ENCODE assay signal across 16 cellular contexts in the genomic region with DNA sequence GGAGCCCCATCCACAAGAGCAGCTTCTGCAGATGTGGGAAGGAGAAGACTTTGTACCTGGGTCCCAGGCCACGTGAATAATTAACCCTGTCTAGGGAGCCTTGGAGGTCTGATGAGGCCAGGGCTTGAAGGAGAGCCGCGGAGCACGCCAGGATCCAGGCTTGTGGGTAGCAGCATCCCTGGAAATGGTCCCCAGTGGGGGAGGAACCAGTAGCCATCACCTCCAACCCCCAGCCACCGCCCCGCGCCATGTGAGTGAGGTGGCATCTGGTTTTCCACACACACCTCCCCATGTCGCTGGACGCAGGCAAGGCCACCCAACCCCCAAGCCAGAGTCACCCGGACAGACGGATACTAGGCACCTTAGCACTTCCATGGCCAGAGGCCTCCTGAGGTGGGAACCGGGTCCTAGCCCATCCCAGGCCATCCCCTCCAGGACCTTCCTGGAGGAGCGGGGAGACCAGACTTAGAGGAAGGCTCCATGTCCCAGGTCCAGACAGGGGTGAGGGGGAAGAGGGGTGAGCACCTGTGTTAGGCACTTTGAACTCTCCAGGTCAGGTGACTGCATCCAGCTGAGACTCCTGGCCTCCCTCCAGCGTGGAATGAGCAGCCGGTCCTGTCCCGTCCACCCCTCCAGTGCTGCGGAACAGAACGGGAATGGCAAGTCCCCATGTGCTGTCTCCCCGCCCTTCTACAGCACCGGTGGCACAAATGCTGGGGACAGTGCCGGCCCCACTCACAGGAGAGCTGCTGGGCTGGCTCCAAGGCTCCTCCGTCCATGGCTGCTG. TPM values are rescaled to one million over a fixed set of nuclear protein-coding genes. Genes with fewer than 3 reads are reported as not detected.
"Had no signal": no experiment of that assay in that cellular context is flagged by ENCODE, and none has a peak within 500 bp of the region (broad histone marks: within the 10 kb centered on the region; RNA-seq: fewer than 3 reads in every experiment).

No MANE protein-coding gene starts in this region.

- H3K4me1 Mint-ChIP-seq: central memory CD8-positive, alpha-beta T cell; immature natural killer cell; stimulated activated memory B cell treated with anti-CD40 and anti-IgM and Interleukin-4, amounts not matched to agents 10 μg/mL and 1 μg/mL and 100 μg/mL, for 72 hours had no signal

- H3K36me3 Mint-ChIP-seq: immature natural killer cell; memory B cell; stimulated activated memory B cell treated with anti-CD40 and anti-IgM and Interleukin-4, amounts not matched to agents 10 μg/mL and 1 μg/mL and 100 μg/mL, for 72 hours; T-cell had no signal

- H3K9me3 Mint-ChIP-seq: central memory CD8-positive, alpha-beta T cell; immature natural killer cell; memory B cell; stimulated activated memory B cell treated with anti-CD40 and anti-IgM and Interleukin-4, amounts not matched to agents 10 μg/mL and 1 μg/mL and 100 μg/mL, for 72 hours; T-cell had no signal

- H3K4me2 ChIP-seq: smooth muscle cell had no signal

- H3K27ac ChIP-seq: adrenal gland, parathyroid adenoma, SK-N-MC, WERI-Rb-1 had no signal

- DNase-seq: activated CD4-positive, alpha-beta T cell treated with anti-CD3 and anti-CD28 coated beads for 48 hours; activated CD8-positive, alpha-beta memory T cell treated with anti-CD3 and anti-CD28 coated beads for 24 hours; activated naive CD4-positive, alpha-beta T cell treated with anti-CD3 and anti-CD28 coated beads, Interleukin-2, amount 50 U/mL, for 16 hours; adrenal gland; immature natural killer cell; left cardiac atrium; T-cell; T1000; WERI-Rb-1 had no signal

- H3K27ac Mint-ChIP-seq: immature natural killer cell; memory B cell; stimulated activated memory B cell treated with anti-CD40 and anti-IgM and Interleukin-4, amounts not matched to agents 10 μg/mL and 1 μg/mL and 100 μg/mL, for 72 hours; T-cell had no signal

- H3K27me3 ChIP-seq: adrenal gland had no signal

- H3K4me3 ChIP-seq: adrenal gland, SK-N-MC, smooth muscle cell had no signal

- H3K9me3 ChIP-seq: adrenal gland had no signal

- H3K4me1 ChIP-seq: adrenal gland, parathyroid adenoma had no signal

- H3K4me3 Mint-ChIP-seq: central memory CD8-positive, alpha-beta T cell; immature natural killer cell; memory B cell; stimulated activated memory B cell treated with anti-CD40 and anti-IgM and Interleukin-4, amounts not matched to agents 10 μg/mL and 1 μg/mL and 100 μg/mL, for 72 hours; T-cell had no signal

- ATAC-seq: left cardiac atrium; stimulated activated memory B cell treated with anti-CD40 and anti-IgM and Interleukin-4, amounts not matched to agents 10 μg/mL and 1 μg/mL and 100 μg/mL, for 72 hours; T-cell had no signal

- H3K36me3 ChIP-seq: adrenal gland, WERI-Rb-1 had no signal

RNA-seq across cellular contexts. Expression of gene RIPK4, which starts 53.2 kb away (rescaled TPM):
- polyA plus RNA-seq: immature natural killer cell, neural cell had no signal
